ENCODE assay signal across 9 cellular contexts in the genomic region with DNA sequence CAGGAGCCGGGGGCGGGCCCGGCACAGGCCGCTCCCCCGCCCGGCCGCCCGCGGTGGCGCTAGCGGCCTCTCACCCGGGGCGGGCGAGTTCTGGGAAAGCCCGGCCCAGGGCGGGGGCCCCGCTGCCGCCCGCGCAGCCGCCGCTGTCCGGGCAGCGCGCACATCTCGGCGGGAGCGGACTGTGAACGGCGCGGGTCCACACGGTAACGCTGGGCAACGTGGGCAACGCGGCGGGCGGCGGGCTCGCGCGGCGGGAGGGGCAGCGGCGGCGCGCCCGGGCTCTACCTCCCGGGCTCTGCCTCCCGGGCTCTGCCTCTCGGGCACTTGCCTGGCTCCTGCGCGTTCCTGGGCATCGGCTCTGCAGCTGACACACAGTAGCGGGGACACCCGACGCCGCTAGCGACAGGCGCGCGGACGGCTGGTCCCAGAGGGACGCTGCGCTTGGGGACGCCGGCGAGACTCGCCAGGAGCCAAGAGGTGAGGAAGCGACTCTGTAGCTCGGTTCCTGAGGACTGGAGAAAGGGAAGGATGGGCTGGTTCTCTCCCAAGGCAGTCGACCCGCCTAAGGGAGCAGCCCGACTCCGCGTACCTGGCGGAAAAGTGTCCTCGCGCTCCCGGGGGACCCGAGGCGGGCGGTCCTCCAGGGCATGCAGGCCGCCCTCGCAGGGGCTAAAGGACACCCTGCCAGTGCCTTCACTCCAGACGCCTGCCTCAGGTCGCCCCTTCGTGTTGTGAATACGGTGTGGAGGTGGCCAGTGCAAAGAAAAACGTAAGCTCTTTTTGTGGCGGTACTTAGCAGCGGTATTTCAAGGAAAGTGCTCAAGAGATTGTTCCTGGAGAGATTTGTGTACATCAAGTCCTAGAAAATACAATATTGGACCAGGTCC. TPM values are rescaled to one million over a fixed set of nuclear protein-coding genes. Genes with fewer than 3 reads are reported as not detected.
DNase-seq lines count a peak whose midpoint lies in the region; ATAC-seq and TF ChIP-seq lines count a peak whose summit lies in the region.
"Had no signal": no experiment of that assay in that cellular context is flagged by ENCODE, and none has a peak within 500 bp of the region (broad histone marks: within the 10 kb centered on the region; RNA-seq: fewer than 3 reads in every experiment).

A gene (plus strand): TSS at position 150 of the 887 bp plus-strand sequence. CDS start 37,116 bp downstream, outside the sequence.

- H3K4me1 Mint-ChIP-seq in activated T-cell treated with anti-CD3 and anti-CD28 coated beads, Interleukin-2, amount 50 U/mL, for 24 hours (ENCODE audit: low read depth): peaks cover 3% of the 10 kb centered on the region
- peaks cover 4% of the 10 kb centered on the region for H3K4me1 Mint-ChIP-seq in activated CD4-positive, alpha-beta memory T cell treated with anti-CD3 and anti-CD28 coated beads for 36 hours (ENCODE audit: low read depth)
- H3K4me1 Mint-ChIP-seq in neural progenitor cell: peaks cover 28% of the 10 kb centered on the region

- peak within 1 kb of the TSS; percentile 93 for H2AFZ ChIP-seq in neural progenitor cell (replicated peaks)

- no peak within 1 kb of the TSS for H3K9ac ChIP-seq in neural progenitor cell

- ATAC-seq in GM21825 (IDR thresholded peaks at IDR 0.05; ENCODE audit: unreplicated experiment): no peak

- H3K36me3 ChIP-seq in neural progenitor cell: no peaks in the 10 kb centered on the region

- peak within 1 kb of the TSS; percentile 46 for H3K4me3 Mint-ChIP-seq in activated T-cell treated with anti-CD3 and anti-CD28 coated beads, Interleukin-2, amount 50 U/mL, for 24 hours
- H3K4me3 Mint-ChIP-seq in activated CD4-positive, alpha-beta memory T cell treated with anti-CD3 and anti-CD28 coated beads for 36 hours: peak within 1 kb of the TSS; percentile 34
- peak within 1 kb of the TSS; percentile 83 for H3K4me3 Mint-ChIP-seq in neural progenitor cell
- H3K4me3 Mint-ChIP-seq: dendritic cell treated with granulocyte-macrophage colony-stimulating factor and Interleukin-4, amounts not matched to agents 40 ng/mL and 50 ng/mL, for 4 days had no signal

- H3F3A ChIP-seq in neural progenitor cell (ENCODE audit: low read depth): peaks cover 22% of the 10 kb centered on the region

- peak within 1 kb of the TSS; percentile 84 for H3K4me2 ChIP-seq in neural progenitor cell

- no peak for TF ChIP-seq CTCF in neural progenitor cell (IDR thresholded peaks at IDR 0.05)

- peaks cover 85% of the 10 kb centered on the region for H3K27me3 ChIP-seq in neural progenitor cell

- peaks cover 68% of the 10 kb centered on the region for H3K27me3 Mint-ChIP-seq in activated T-cell treated with anti-CD3 and anti-CD28 coated beads, Interleukin-2, amount 50 U/mL, for 24 hours
- peaks cover 58% of the 10 kb centered on the region for H3K27me3 Mint-ChIP-seq in activated CD4-positive, alpha-beta memory T cell treated with anti-CD3 and anti-CD28 coated beads for 36 hours
- peaks cover 18% of the 10 kb centered on the region for H3K27me3 Mint-ChIP-seq in neural progenitor cell (ENCODE audit: insufficient read depth, low read depth)

- no peaks in the 10 kb centered on the region for H3K9me3 Mint-ChIP-seq in activated T-cell treated with anti-CD3 and anti-CD28 coated beads, Interleukin-2, amount 50 U/mL, for 24 hours
- H3K9me3 Mint-ChIP-seq in activated CD4-positive, alpha-beta memory T cell treated with anti-CD3 and anti-CD28 coated beads for 36 hours: no peaks in the 10 kb centered on the region
- H3K9me3 Mint-ChIP-seq in neural progenitor cell: no peaks in the 10 kb centered on the region
- H3K9me3 Mint-ChIP-seq: dendritic cell treated with granulocyte-macrophage colony-stimulating factor and Interleukin-4, amounts not matched to agents 40 ng/mL and 50 ng/mL, for 4 days had no signal

- H3K36me3 Mint-ChIP-seq in activated T-cell treated with anti-CD3 and anti-CD28 coated beads, Interleukin-2, amount 50 U/mL, for 24 hours (ENCODE audit: low read depth): no peaks in the 10 kb centered on the region
- H3K36me3 Mint-ChIP-seq in activated CD4-positive, alpha-beta memory T cell treated with anti-CD3 and anti-CD28 coated beads for 36 hours: no peaks in the 10 kb centered on the region
- no peaks in the 10 kb centered on the region for H3K36me3 Mint-ChIP-seq in neural progenitor cell

- DNase-seq in activated T-cell treated with anti-CD3 and anti-CD28 coated beads, Interleukin-2, amount 50 U/mL, for 24 hours: no peak
- DNase-seq in activated T-cell treated with anti-CD3 and anti-CD28 coated beads for 4 hours (no peak), HuH-7 (ENCODE audit: low spot score) (peak; percentile 64), glomerular visceral epithelial cell (ENCODE audit: extremely low spot score) (peak; percentile 67), neural progenitor cell (ENCODE audit: low spot score) (peak; percentile 80)
- DNase-seq in activated CD4-positive, alpha-beta memory T cell treated with anti-CD3 and anti-CD28 coated beads for 36 hours: peak; percentile 13
- DNase-seq in activated effector memory CD4-positive, alpha-beta T cell treated with Interleukin-2 at 50 U/mL for 16 hours: no peak

- POLR2A ChIA-PET in activated CD4-positive, alpha-beta memory T cell treated with anti-CD3 and anti-CD28 coated beads for 36 hours (lab: Charles Lee): no interaction called here

- peak within 1 kb of the TSS; percentile 61 for H3K4me3 ChIP-seq in neural progenitor cell

- peaks cover 18% of the 10 kb centered on the region for H3K4me1 ChIP-seq in neural progenitor cell

- intact Hi-C loops in activated CD4-positive, alpha-beta memory T cell treated with anti-CD3 and anti-CD28 coated beads for 36 hours (cut with micrococcal nuclease): no loop called here

- CTCF ChIA-PET in activated CD4-positive, alpha-beta memory T cell treated with anti-CD3 and anti-CD28 coated beads for 36 hours (lab: Charles Lee): interaction anchor here (1.0 kb wide), 1 partner anchor 10 kb away, joined by 3 read pairs; no protein-coding TSS in a partner anchor

- no peaks in the 10 kb centered on the region for H3K9me3 ChIP-seq in neural progenitor cell (ENCODE audit: low read depth)

- H3K79me2 ChIP-seq in neural progenitor cell (ENCODE audit: low read depth): no peaks in the 10 kb centered on the region

- H3K27ac ChIP-seq in neural progenitor cell: no peak within 1 kb of the TSS

- no peak within 1 kb of the TSS for H3K27ac Mint-ChIP-seq in activated T-cell treated with anti-CD3 and anti-CD28 coated beads, Interleukin-2, amount 50 U/mL, for 24 hours
- no peak within 1 kb of the TSS for H3K27ac Mint-ChIP-seq in activated CD4-positive, alpha-beta memory T cell treated with anti-CD3 and anti-CD28 coated beads for 36 hours
- H3K27ac Mint-ChIP-seq in neural progenitor cell: peak within 1 kb of the TSS; percentile 23
- H3K27ac Mint-ChIP-seq: dendritic cell treated with granulocyte-macrophage colony-stimulating factor and Interleukin-4, amounts not matched to agents 40 ng/mL and 50 ng/mL, for 4 days had no signal

- no peaks in the 10 kb centered on the region for H4K20me1 ChIP-seq in neural progenitor cell (ENCODE audit: low read depth)

RNA-seq across cellular contexts. Expression of the gene that starts here (rescaled TPM):
- under 1 TPM in 1 of 2 experiments, not detected in 1; 0.02 TPM for total RNA-seq in activated CD4-positive, alpha-beta memory T cell treated with anti-CD3 and anti-CD28 coated beads for 36 hours
- total RNA-seq in neural progenitor cell (ENCODE audit: low replicate concordance): 0.47 and 0.71 TPM in 2 replicates

Comparison
In these comparisons a context has a peak if more than half of its experiments do, and no peak if none do; other contexts are left out.
1. Peak in DNase-seq in activated CD4-positive, alpha-beta memory T cell treated with anti-CD3 and anti-CD28 coated beads for 36 hours; RNA of the gene not detected or under 1 TPM.
2. Peak in DNase-seq, H3K4me3 ChIP-seq and H3K4me2 ChIP-seq in neural progenitor cell; RNA of the gene not detected or under 1 TPM.
3. DNase-seq: peak in HuH-7 (single experiment) and glomerular visceral epithelial cell (single experiment); none in activated T-cell treated with anti-CD3 and anti-CD28 coated beads, Interleukin-2, amount 50 U/mL, for 24 hours (single experiment), activated T-cell treated with anti-CD3 and anti-CD28 coated beads for 4 hours (single experiment) and activated effector memory CD4-positive, alpha-beta T cell treated with Interleukin-2 at 50 U/mL for 16 hours (single experiment).
4. Peak in every context shown above with its lines, with median percentiles within 50 percentile points of each other: H3K4me3 Mint-ChIP-seq.